9 cellular contexts compared by ENCODE assay signal in genomic region chr11:20609727-20610707, GRCh38. TPM values are rescaled to one million over a fixed set of nuclear protein-coding genes. Genes with fewer than 3 reads are reported as not detected.
DNase-seq lines count a peak whose midpoint lies in the region; FAIRE-seq and TF ChIP-seq lines count a peak whose summit lies in the region.
"Had no signal": no experiment of that assay in that cellular context is flagged by ENCODE, and none has a peak within 500 bp of the region (broad histone marks: within the 10 kb centered on the region; RNA-seq: fewer than 3 reads in every experiment).

No MANE protein-coding gene starts in this region.

- no peak overlapping the region for H3K27ac Mint-ChIP-seq in osteocyte (ENCODE audit: unreplicated experiment)

- peak; percentile 90 for DNase-seq in GM03348 (ENCODE audit: low spot score)
- peak; percentile 74 for DNase-seq in H54 (ENCODE audit: insufficient read length, low spot score)
- peak; percentile 63 to 66 for DNase-seq in Kasumi-1 (lab: John Stamatoyannopoulos, UW)
- peak; percentile 20 to 82 (median 79) for DNase-seq in Peyer's patch
- DNase-seq in activated T-helper 9 cell treated with anti-CD3 and anti-CD28 coated beads, Interleukin-2, amount 50 U/mL, for 16 hours (ENCODE audit: low read depth): peak; percentile 16
- peak; percentile 37 to 78 for DNase-seq in foreskin fibroblast
- peak; percentile 92 for DNase-seq in osteocyte (ENCODE audit: extremely low spot score, unreplicated experiment)
- DNase-seq in urothelium cell line (ENCODE audit: low spot score): peak; percentile 84
- DNase-seq: naive B cell had no signal

- TF ChIP-seq CTCF in Peyer's patch (IDR thresholded peaks at IDR 0.05) (peak; percentile 28 to 90 (median 76)), foreskin fibroblast (IDR thresholded peaks at IDR 0.05; ENCODE audit: low read depth, low read length) (peak; percentile 98), osteocyte (IDR thresholded peaks at IDR 0.05) (peak; percentile 89)

- FAIRE-seq in H54 (lab: Jason Lieb, UNC) (no peak), urothelium cell line (lab: Jason Lieb, UNC) (no peak)

- no peak overlapping the region for H3K27ac ChIP-seq in Peyer's patch

- H3K27me3 ChIP-seq in Peyer's patch: peaks cover 0 to 8% of the 10 kb centered on the region in 2 donors

- H3K36me3 Mint-ChIP-seq in osteocyte (ENCODE audit: unreplicated experiment): no peaks in the 10 kb centered on the region
- H3K36me3 Mint-ChIP-seq: naive B cell had no signal

- H3K4me3 ChIP-seq in Peyer's patch: no peak overlapping the region
- peak overlapping the region; percentile 7 to 27 for H3K4me3 ChIP-seq in foreskin fibroblast (ENCODE audit: low read depth in 1 of 2, low read length in 2 of 2)

- peaks cover 39% of the 10 kb centered on the region for H3K27me3 Mint-ChIP-seq in osteocyte (ENCODE audit: unreplicated experiment)

- no peaks in the 10 kb centered on the region for H3K36me3 ChIP-seq in Peyer's patch

- TF ChIP-seq POLR2A in H54 (IDR thresholded peaks at IDR 0.05; ENCODE audit: low read depth, low read length) (no peak), Peyer's patch (IDR thresholded peaks at IDR 0.05) (no peak)

- no peaks in the 10 kb centered on the region for H3K9me3 ChIP-seq in Peyer's patch

- peak overlapping the region; percentile 56 for H3K4me3 Mint-ChIP-seq in osteocyte (ENCODE audit: unreplicated experiment)

- H3K4me1 ChIP-seq in Peyer's patch: no peaks in the 10 kb centered on the region

- H3K4me1 Mint-ChIP-seq in osteocyte (ENCODE audit: unreplicated experiment): peaks cover 6% of the 10 kb centered on the region

- no peaks in the 10 kb centered on the region for H3K9me3 Mint-ChIP-seq in osteocyte (ENCODE audit: unreplicated experiment)

RNA-seq across cellular contexts. Expression of gene SLC6A5, which starts 10.6 kb away (rescaled TPM):
- total RNA-seq in Peyer's patch (not detected), osteocyte (not detected in 2 replicates)

RNA-seq across cellular contexts. Expression of gene NELL1, which starts 59.4 kb away (rescaled TPM):
- total RNA-seq in Peyer's patch (not detected), osteocyte (not detected in 2 replicates)

Comparison
In these comparisons a context has a peak if more than half of its experiments do, and no peak if none do; other contexts are left out.
1. DNase-seq: peak in every context shown above with its lines; median percentile 92 in osteocyte; 90 in GM03348; 84 in urothelium cell line; 79 in Peyer's patch; 74 in H54; 64 in Kasumi-1; 58 in foreskin fibroblast; 16 in activated T-helper 9 cell treated with anti-CD3 and anti-CD28 coated beads, Interleukin-2, amount 50 U/mL, for 16 hours.
2. H3K4me3 ChIP-seq: peak in foreskin fibroblast (2 of 2); none in Peyer's patch (0 of 4).
3. Peak in every context shown above with its lines, with median percentiles within 50 percentile points of each other: CTCF ChIP-seq.